In the genomic region with DNA sequence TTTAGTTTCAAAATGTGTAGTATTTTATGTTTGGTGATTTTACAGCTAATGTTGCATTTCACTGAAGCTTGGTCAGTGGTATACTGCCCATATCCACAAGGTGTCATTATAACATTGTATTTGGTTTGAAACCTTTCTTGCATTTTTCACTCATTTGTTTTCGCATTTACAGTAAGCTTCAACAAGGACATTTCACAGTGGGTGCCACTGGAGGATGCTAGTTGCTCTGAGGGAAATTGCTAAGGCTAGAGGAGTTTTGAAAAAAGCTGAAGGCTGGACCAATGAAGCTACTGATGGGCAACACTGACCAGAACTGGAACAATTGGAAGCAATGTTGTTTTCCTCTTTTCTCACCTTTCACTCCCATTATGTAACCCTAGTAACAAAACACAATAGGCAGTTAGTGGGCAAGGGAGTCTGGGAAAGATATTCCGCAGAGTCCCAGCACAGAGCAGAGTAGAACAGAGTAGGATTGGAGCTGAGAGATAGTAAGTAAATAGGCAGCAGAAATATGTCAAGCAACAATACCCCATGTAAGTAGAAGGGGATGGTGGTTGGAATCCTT, we compare ENCODE assay signal across 8 cellular contexts. TPM values are rescaled to one million over a fixed set of nuclear protein-coding genes. Genes with fewer than 3 reads are reported as not detected.
DNase-seq lines count a peak whose midpoint lies in the region; ATAC-seq, FAIRE-seq and TF ChIP-seq lines count a peak whose summit lies in the region.

No MANE protein-coding gene starts in this region.

- TF ChIP-seq CTCF in MCF 10A (IDR thresholded peaks at IDR 0.05; ENCODE audit: unreplicated experiment) (peak; percentile 73), keratinocyte (optimal IDR thresholded peaks at IDR 0.05 in 1 of 3, IDR thresholded peaks at IDR 0.05 in 1 of 3, conservative IDR thresholded peaks at IDR 0.05 in 1 of 3; ENCODE audit: extremely low read depth in 1 of 3, insufficient read depth in 2 of 3, low read length in 3 of 3) (peak; percentile 54 to 85 (median 71)), thyroid gland (IDR thresholded peaks at IDR 0.05) (peak; percentile 49 to 95 (median 82))

- H3K4me1 ChIP-seq in keratinocyte (ENCODE audit: control insufficient read depth, extremely low read depth, insufficient read depth, low read length) (no peaks in the 10 kb centered on the region), thyroid gland (no peaks in the 10 kb centered on the region)

- no peak overlapping the region for H3K4me3 Mint-ChIP-seq in MCF 10A (ENCODE audit: unreplicated experiment)

- FAIRE-seq in keratinocyte (lab: Jason Lieb, UNC): peak; percentile 77

- H3K79me2 ChIP-seq in keratinocyte (ENCODE audit: control insufficient read depth, insufficient read depth, low read length): no peaks in the 10 kb centered on the region

- no peak overlapping the region for H3K4me3 ChIP-seq in keratinocyte (ENCODE audit: control insufficient read depth in 2 of 3, extremely low read depth in 1 of 3, insufficient read depth in 2 of 3, low read depth in 1 of 3, low read length in 3 of 3)
- no peak overlapping the region for H3K4me3 ChIP-seq in thyroid gland (replicated peaks in 1 of 3)

- no peaks in the 10 kb centered on the region for H3K9me1 ChIP-seq in keratinocyte (ENCODE audit: control insufficient read depth, extremely low read depth, insufficient read depth, low read length)

- no TSS peak for BruUV-seq in MCF 10A (replicated peaks; lab: Mats Ljungman, UMichigan)

- H3K9ac ChIP-seq in keratinocyte (ENCODE audit: control insufficient read depth, extremely low read depth, insufficient read depth, low read length): no peak overlapping the region

- TF ChIP-seq POLR2A in thyroid gland (IDR thresholded peaks at IDR 0.05): no peak

- no peaks in the 10 kb centered on the region for H4K20me1 ChIP-seq in keratinocyte (ENCODE audit: control insufficient read depth, extremely low read depth, insufficient read depth, low read length)

- no peak overlapping the region for H3K27ac Mint-ChIP-seq in MCF 10A (ENCODE audit: low read depth, unreplicated experiment)

- peak; percentile 67 for DNase-seq in Ammon's horn (ENCODE audit: low spot score)
- DNase-seq in NCI-H345 treated with DMSO at 0.1 percent for 48 hours (lab: John Stamatoyannopoulos, UW; ENCODE audit: unreplicated experiment): peak; percentile 31
- peak; percentile 57 for DNase-seq in MCF 10A (ENCODE audit: unreplicated experiment)
- DNase-seq in keratinocyte (ENCODE audit: low read depth, low spot score): no peak
- DNase-seq in thyroid gland: peak; percentile 9 to 24
- no peak for DNase-seq in activated CD4-positive, alpha-beta T cell treated with anti-CD3 and anti-CD28 coated beads, Interleukin-2, amount 50 U/mL, for 48 hours

- POLR2A ChIA-PET in MCF 10A (lab: Yijun Ruan, JAX): no interaction called here

- H3K27ac ChIP-seq in keratinocyte (ENCODE audit: control insufficient read depth, insufficient read depth, low read length) (no peak overlapping the region), thyroid gland (no peak overlapping the region)

- no peaks in the 10 kb centered on the region for H3K36me3 Mint-ChIP-seq in MCF 10A (ENCODE audit: insufficient read depth, unreplicated experiment)

- H3K27me3 ChIP-seq in keratinocyte (ENCODE audit: control insufficient read depth, extremely low read depth, insufficient read depth, low read length) (no peaks in the 10 kb centered on the region), thyroid gland (no peaks in the 10 kb centered on the region)

- CTCF ChIA-PET in MCF 10A (lab: Yijun Ruan, JAX): interaction anchor here (0.6 to 10.9 kb wide), 40 partner anchors 11 to 1875 kb away, joined by 3 to 229 read pairs (median 3); a partner anchor contains a TSS

- intact Hi-C loops in MCF 10A (cut with micrococcal nuclease): loop anchor here (1.0 to 10.0 kb wide), 4 partner anchors 115 to 1379 kb away; no protein-coding TSS in a partner anchor
- intact Hi-C loops in thyroid gland (cut with DNase I): loop anchor here (5.0 kb wide), 1 partner anchor 114 kb away; no protein-coding TSS in a partner anchor

- no peak overlapping the region for H2AFZ ChIP-seq in keratinocyte (ENCODE audit: control insufficient read depth, low read length)

- WGBS in thyroid gland, 2 donors: 32 to 33% methylated on average over 2 of the region's 2 CpGs

- H3K4me2 ChIP-seq in keratinocyte (ENCODE audit: control insufficient read depth, extremely low read depth, insufficient read depth, low read depth, low read length): no peak overlapping the region

- dilution Hi-C loops in keratinocyte (cut with MboI; ENCODE audit: extremely low pct_ligation_motif_present, low sequenced_read_pairs): no loop called here

- no peaks in the 10 kb centered on the region for H3K36me3 ChIP-seq in keratinocyte (ENCODE audit: control insufficient read depth in 2 of 2, extremely low read depth in 1 of 2, insufficient read depth in 2 of 2, low read length in 2 of 2)
- no peaks in the 10 kb centered on the region for H3K36me3 ChIP-seq in thyroid gland

- no peaks in the 10 kb centered on the region for H3K4me1 Mint-ChIP-seq in MCF 10A (ENCODE audit: insufficient read depth, unreplicated experiment)

- H3K9me3 Mint-ChIP-seq in MCF 10A (ENCODE audit: unreplicated experiment): no peaks in the 10 kb centered on the region

- no peaks in the 10 kb centered on the region for H3K9me3 ChIP-seq in keratinocyte (ENCODE audit: control insufficient read depth, low read depth, low read length)
- no peaks in the 10 kb centered on the region for H3K9me3 ChIP-seq in thyroid gland

- ATAC-seq in GM18517 (IDR thresholded peaks at IDR 0.05; ENCODE audit: unreplicated experiment) (peak; percentile 75), HG03103 (IDR thresholded peaks at IDR 0.05; ENCODE audit: low read depth, unreplicated experiment) (peak; percentile 66)

- no peaks in the 10 kb centered on the region for H3K27me3 Mint-ChIP-seq in MCF 10A (ENCODE audit: insufficient read depth, unreplicated experiment)

RNA-seq across cellular contexts. Expression of a gene that starts 23.6 kb away (rescaled TPM):
- total RNA-seq in MCF 10A (2022) (80.0 and 110 TPM in 2 replicates), thyroid gland (10 to 100 TPM; 72.3 to 99.5 (median 88.8) TPM)
- polyA plus RNA-seq in keratinocyte: 123 to 206 TPM (median 186 TPM) in 3 replicates
- 242 TPM for polyA plus RNA-seq in keratinocyte (2011; ENCODE audit: low read depth)
- polyA plus RNA-seq in keratinocyte (2011; cell fraction: cytosol; rRNA removed): 133 and 271 TPM in 2 replicates
- polyA plus RNA-seq in keratinocyte (2011; cell fraction: nucleus; rRNA removed): 91.8 and 127 TPM in 2 replicates
- polyA plus RNA-seq in keratinocyte (2012; ENCODE audit: low replicate concordance): 129 and 166 TPM in 2 replicates
- 40.9 to 119 TPM (median 43.5 TPM) in 3 replicates for polyA minus RNA-seq in keratinocyte
- polyA minus RNA-seq in keratinocyte (2011; cell fraction: cytosol; rRNA and poly(A)+ RNA removed): 28.2 TPM
- polyA minus RNA-seq in keratinocyte (2011; cell fraction: nucleus; rRNA and poly(A)+ RNA removed): 22.8 and 39.6 TPM in 2 replicates

Comparison
In these comparisons a context has a peak if more than half of its experiments do, and no peak if none do; other contexts are left out.
1. DNase-seq: peak in Ammon's horn (single experiment), NCI-H345 treated with DMSO at 0.1 percent for 48 hours (single experiment), MCF 10A (single experiment) and thyroid gland (2 of 2); none in keratinocyte (single experiment) and activated CD4-positive, alpha-beta T cell treated with anti-CD3 and anti-CD28 coated beads, Interleukin-2, amount 50 U/mL, for 48 hours (0 of 2).
2. Peak in every context shown above with its lines, with median percentiles within 50 percentile points of each other: CTCF ChIP-seq.